ENCODE assay signal across 8 cellular contexts in the genomic region with DNA sequence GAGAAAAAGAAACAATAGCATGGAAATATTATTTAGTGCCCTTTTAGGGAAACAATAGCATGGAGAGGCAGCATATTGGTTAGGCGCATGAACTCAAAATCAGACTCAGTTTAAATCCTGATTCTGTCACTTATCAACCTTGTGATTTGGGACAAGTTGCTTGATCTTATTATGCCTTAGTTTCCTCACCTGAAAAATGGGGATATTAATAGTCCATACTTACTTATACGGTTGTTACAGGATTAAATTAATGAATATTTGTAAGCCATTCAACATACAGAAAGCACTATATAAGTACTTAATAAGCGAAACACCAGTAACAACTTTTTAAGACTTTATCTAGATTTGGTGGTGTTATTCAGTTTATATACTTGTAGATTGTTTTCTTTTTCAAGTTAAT. TPM values are rescaled to one million over a fixed set of nuclear protein-coding genes. Genes with fewer than 3 reads are reported as not detected.
DNase-seq lines count a peak whose midpoint lies in the region; ATAC-seq and TF ChIP-seq lines count a peak whose summit lies in the region.

No MANE protein-coding gene starts in this region.

- no peaks in the 10 kb centered on the region for H3K9me3 Mint-ChIP-seq in mesothelial cell of epicardium

- DNase-seq in A673 (ENCODE audit: low spot score): no peak
- DNase-seq in ascending aorta (ENCODE audit: low spot score in 2 of 2): no peak
- DNase-seq in mesothelial cell of epicardium (ENCODE audit: low spot score in 2 of 2, unreplicated experiment in 2 of 2): no peak
- DNase-seq in NCI-H69 (lab: John Stamatoyannopoulos, UW): no peak
- no peak for DNase-seq in NOMO-1 (lab: John Stamatoyannopoulos, UW; ENCODE audit: unreplicated experiment in 2 of 2)

- TF ChIP-seq CTCF in A673 (conservative IDR thresholded peaks at IDR 0.05; ENCODE audit: low read depth, low read length) (no peak), HEK293 (tag by site-specific recombination; IDR thresholded peaks at IDR 0.05) (no peak), ascending aorta (IDR thresholded peaks at IDR 0.05) (no peak), mesothelial cell of epicardium (IDR thresholded peaks at IDR 0.05; ENCODE audit: unreplicated experiment) (no peak)

- peaks cover 39% of the 10 kb centered on the region for H3K4me1 Mint-ChIP-seq in mesothelial cell of epicardium

- H3K27ac ChIP-seq in A673 (ENCODE audit: low read depth, low read length, poor library complexity, severe bottlenecking) (peak overlapping the region; percentile 98), HEK293 (ENCODE audit: extremely low read depth, low read depth, low read length) (no peak overlapping the region), ascending aorta (no peak overlapping the region)

- H3K27me3 Mint-ChIP-seq in mesothelial cell of epicardium (ENCODE audit: low read depth): no peaks in the 10 kb centered on the region

- peaks cover 12% of the 10 kb centered on the region for H3K36me3 Mint-ChIP-seq in mesothelial cell of epicardium

- H3K4me3 ChIP-seq in A673 (ENCODE audit: low read depth, low read length, poor library complexity, severe bottlenecking) (peak overlapping the region; percentile 69), HEK293 (ENCODE audit: low read depth, low read length) (peak overlapping the region; percentile 96), ascending aorta (peak overlapping the region; percentile 82 to 94)

- H3K27me3 ChIP-seq in A673 (replicated peaks; ENCODE audit: insufficient read depth, low read depth, low read length, poor library complexity) (no peaks in the 10 kb centered on the region), ascending aorta (no peaks in the 10 kb centered on the region)

- CTCF ChIA-PET in A673 (lab: Charles Lee): no interaction called here
- CTCF ChIA-PET in HEK293 (lab: Yijun Ruan, JAX): interaction anchor here (1.4 kb wide), 1 partner anchor 397 kb away, joined by 4 read pairs; no protein-coding TSS in a partner anchor

- H3K36me3 ChIP-seq in A673 (ENCODE audit: insufficient read depth, low read length, poor library complexity, severe bottlenecking) (peaks cover 24% of the 10 kb centered on the region), HEK293 (ENCODE audit: control insufficient read depth in 2 of 2, insufficient read depth in 1 of 2, low read length in 2 of 2) (peaks cover 0 to 8% of the 10 kb centered on the region in 2 experiments; a peak in 1 of 3 replicates), ascending aorta (no peaks in the 10 kb centered on the region)

- ATAC-seq in HG03095 (IDR thresholded peaks at IDR 0.05; ENCODE audit: unreplicated experiment): no peak
- ATAC-seq in GM18519 (IDR thresholded peaks at IDR 0.05; ENCODE audit: low FRiP score, unreplicated experiment): no peak

- POLR2A ChIA-PET in A673 (lab: Charles Lee; ENCODE audit: low non-redundant PET) (interaction anchor here (0.5 kb wide), 1 partner anchor 460 kb away, joined by 10 read pairs; no protein-coding TSS in a partner anchor), HEK293 (lab: Yijun Ruan, JAX) (no interaction called here)

- intact Hi-C loops in A673 (cut with micrococcal nuclease; ENCODE audit: unreplicated experiment) (no loop called here), ascending aorta (cut with DNase I) (no loop called here)

- H3K27ac Mint-ChIP-seq in mesothelial cell of epicardium: peak overlapping the region; percentile 99

- H3K4me1 ChIP-seq in A673 (ENCODE audit: insufficient read depth, low read length, poor library complexity, severe bottlenecking) (peaks cover 30% of the 10 kb centered on the region), HEK293 (ENCODE audit: control insufficient read depth, insufficient read depth, low read length) (no peaks in the 10 kb centered on the region), ascending aorta (peaks cover 4 to 9% of the 10 kb centered on the region in 2 donors)

- H3K9me3 ChIP-seq in A673 (ENCODE audit: low read depth, low read length, poor library complexity, severe bottlenecking) (peaks cover 4% of the 10 kb centered on the region), HEK293 (ENCODE audit: control insufficient read depth, insufficient read depth, low read depth, low read length) (no peaks in the 10 kb centered on the region), ascending aorta (no peaks in the 10 kb centered on the region)

- peak overlapping the region; percentile 99 for H3K4me3 Mint-ChIP-seq in mesothelial cell of epicardium

- BruUV-seq in A673 (replicated peaks; lab: Mats Ljungman, UMichigan): no TSS peak

TF ChIP-seq in HEK293, 187 proteins besides CTCF, POLR2A, EP300 and RAD21:
- no peak for TF ChIP-seq SP2 (tag by site-specific recombination; IDR thresholded peaks at IDR 0.05)

RNA-seq across cellular contexts. Expression of a gene that starts 1.2 kb away (rescaled TPM):
- total RNA-seq in A673 (2021) (57.0 and 70.7 TPM in 2 replicates), ascending aorta (14.3 TPM), mesothelial cell of epicardium (28.7 to 32.8 TPM (median 31.4 TPM) in 3 replicates)

RNA-seq across cellular contexts. Expression of a gene that starts 15.2 kb away (rescaled TPM):
- total RNA-seq in A673 (2021) (15.4 and 17.2 TPM in 2 replicates), ascending aorta (11.7 TPM), mesothelial cell of epicardium (3.7 to 3.8 TPM (median 3.8 TPM) in 3 replicates)
